Comparison of ENCODE assay signal across 26 cellular contexts in the genomic region with DNA sequence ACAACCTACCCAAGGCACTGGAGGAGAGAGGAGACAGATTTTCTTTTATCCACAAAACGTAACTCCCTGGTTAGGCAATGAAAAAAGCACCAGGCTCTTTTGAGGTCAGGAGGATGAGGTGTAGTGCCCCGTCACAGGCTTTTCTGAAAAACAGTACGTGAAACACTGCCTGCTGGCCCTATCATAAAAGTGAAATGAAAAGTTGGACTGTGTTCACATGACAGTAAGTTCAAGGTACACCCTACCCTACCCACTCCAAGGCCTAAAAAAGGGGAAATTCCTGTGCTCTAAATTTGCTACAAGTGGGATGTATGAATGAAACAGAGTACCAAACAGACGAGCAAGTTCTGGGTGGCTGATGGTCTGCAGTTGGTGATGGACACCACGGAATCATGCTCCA. TPM values are rescaled to one million over a fixed set of nuclear protein-coding genes. Genes with fewer than 3 reads are reported as not detected.
A peak's percentile ranks its signal among the peaks of the same experiment; 100 is the strongest.
DNase-seq lines count a peak whose midpoint lies in the region; ATAC-seq, FAIRE-seq and TF ChIP-seq lines count a peak whose summit lies in the region.
"Had no signal": no experiment of that assay in that cellular context is flagged by ENCODE, and none has a peak within 500 bp of the region (broad histone marks: within the 10 kb centered on the region; RNA-seq: fewer than 3 reads in every experiment).

No MANE protein-coding gene starts in this region.

- BruUV-seq in HepG2 (replicated peaks; lab: Mats Ljungman, UMichigan) = no TSS peak

- H3K27ac Mint-ChIP-seq in activated CD8-positive, alpha-beta T cell treated with anti-CD3 and anti-CD28 coated beads, Interleukin-2, amount 10 ng/mL, durations not matched to agents 7 days and 5 days = no peak overlapping the region
- H3K27ac Mint-ChIP-seq: CD14-positive monocyte; CD4-positive, alpha-beta T cell; CD8-positive, alpha-beta memory T cell; H9 had no signal

- no peak overlapping the region for H2AFZ ChIP-seq in HepG2 (ENCODE audit: low read length)
- H2AFZ ChIP-seq: GM23248 had no signal

- DNase-seq in HepG2 (ENCODE audit: low spot score) (no peak), right lobe of liver (no peak), bronchial epithelial cell (ENCODE audit: low read depth) (no peak), mucosa of descending colon (no peak), small intestine (peak; percentile 40), COLO668 (lab: John Stamatoyannopoulos, UW; ENCODE audit: unreplicated experiment) (no peak)
- no peak for DNase-seq in activated CD8-positive, alpha-beta T cell treated with anti-CD3 and anti-CD28 coated beads, Interleukin-2, amount 10 ng/mL, durations not matched to agents 7 days and 5 days
- DNase-seq: ACHN; AML-193; BE2C; Calu3; CD4-positive, alpha-beta T cell; CD8-positive, alpha-beta memory T cell; DMS53; DMS79 treated with DMSO at 0.1 percent for 48 hours; GF-D8; GM23248; H9 had no signal

- H3K36me3 Mint-ChIP-seq in activated CD8-positive, alpha-beta T cell treated with anti-CD3 and anti-CD28 coated beads, Interleukin-2, amount 10 ng/mL, durations not matched to agents 7 days and 5 days (ENCODE audit: low read depth) = no peaks in the 10 kb centered on the region
- H3K36me3 Mint-ChIP-seq: CD14-positive monocyte; CD8-positive, alpha-beta memory T cell had no signal

- H3K36me3 ChIP-seq in HepG2 (replicated peaks in 1 of 2; ENCODE audit: control insufficient read depth in 1 of 2, insufficient read depth in 2 of 2, low read length in 2 of 2) = no peaks in the 10 kb centered on the region
- no peaks in the 10 kb centered on the region for H3K36me3 ChIP-seq in right lobe of liver
- H3K36me3 ChIP-seq in bronchial epithelial cell (ENCODE audit: control insufficient read depth, insufficient read depth, low read length) = no peaks in the 10 kb centered on the region
- no peaks in the 10 kb centered on the region for H3K36me3 ChIP-seq in mucosa of descending colon (ENCODE audit: low read depth)
- no peaks in the 10 kb centered on the region for H3K36me3 ChIP-seq in small intestine (ENCODE audit: control insufficient read depth in 2 of 2, insufficient read depth in 2 of 2, low read length in 2 of 2)
- H3K36me3 ChIP-seq: BE2C; BLaER1 treated with 17β-estradiol and CSF1 and Interleukin-3, amounts not matched to agents 10 nM and 100 nM had no signal

- no peaks in the 10 kb centered on the region for H3K79me2 ChIP-seq in HepG2 (ENCODE audit: insufficient read depth, low read length)

- H3K4me1 ChIP-seq in HepG2 (ENCODE audit: insufficient read depth, low read length) = peaks cover 9% of the 10 kb centered on the region
- H3K4me1 ChIP-seq in right lobe of liver = peaks cover 0 to under 1% (median 0%) of the 10 kb centered on the region in 4 donors
- H3K4me1 ChIP-seq in mucosa of descending colon (ENCODE audit: low read depth) = peaks cover 1% of the 10 kb centered on the region
- H3K4me1 ChIP-seq in small intestine (ENCODE audit: control insufficient read depth in 2 of 2, insufficient read depth in 1 of 2, low read depth in 1 of 2, low read length in 1 of 2) = peaks cover 0 to 4% of the 10 kb centered on the region in 2 donors
- H3K4me1 ChIP-seq: A549, BE2C had no signal

- H3K9me3 Mint-ChIP-seq in activated CD8-positive, alpha-beta T cell treated with anti-CD3 and anti-CD28 coated beads, Interleukin-2, amount 10 ng/mL, durations not matched to agents 7 days and 5 days (ENCODE audit: insufficient read depth) = no peaks in the 10 kb centered on the region
- H3K9me3 Mint-ChIP-seq: CD4-positive, alpha-beta T cell; CD8-positive, alpha-beta memory T cell; H9 had no signal

- ATAC-seq in HepG2 = no peak
- ATAC-seq in right lobe of liver = no peak
- peak; percentile 65 for ATAC-seq in mucosa of descending colon
- ATAC-seq in HG02840 (IDR thresholded peaks at IDR 0.05; ENCODE audit: low FRiP score, unreplicated experiment) = no peak
- no peak for ATAC-seq in activated CD8-positive, alpha-beta T cell treated with anti-CD3 and anti-CD28 coated beads, Interleukin-2, amount 10 ng/mL, durations not matched to agents 7 days and 5 days
- ATAC-seq: HCT116 had no signal

- in situ Hi-C loops in HepG2 (cut with HindIII; ENCODE audit: extremely low pct_ligation_motif_present, low pct_unique_long_range_greater_than_20kb) = no loop called here

- intact Hi-C loops in HepG2 (cut with micrococcal nuclease; ENCODE audit: unreplicated experiment) (no loop called here), right lobe of liver (cut with DNase I) (no loop called here), mucosa of descending colon (cut with DNase I, micrococcal nuclease) (no loop called here)

- TF ChIP-seq EP300 in HepG2 (IDR thresholded peaks at IDR 0.05; ENCODE audit: low read depth in 2 of 2, low read length in 2 of 2) = no peak
- TF ChIP-seq EP300 in HepG2 (CRISPR knock-in tag; IDR thresholded peaks at IDR 0.05; ENCODE audit: borderline replicate concordance) = no peak

- no peak overlapping the region for H3K9ac ChIP-seq in HepG2 (ENCODE audit: insufficient read depth, low read depth, low read length)
- H3K9ac ChIP-seq: BLaER1 treated with 17β-estradiol and CSF1 and Interleukin-3, amounts not matched to agents 10 nM and 100 nM; GM23248 had no signal

- H3K27me3 ChIP-seq in HepG2 (ENCODE audit: control insufficient read depth in 1 of 2, insufficient read depth in 2 of 2, low read length in 2 of 2) (peaks cover 0 to 11% of the 10 kb centered on the region in 2 experiments; a peak in 2 of 5 replicates), right lobe of liver (no peaks in the 10 kb centered on the region), bronchial epithelial cell (ENCODE audit: control insufficient read depth, insufficient read depth, low read length) (no peaks in the 10 kb centered on the region), small intestine (ENCODE audit: control insufficient read depth in 2 of 2, insufficient read depth in 2 of 2, low read length in 2 of 2) (no peaks in the 10 kb centered on the region)
- H3K27me3 ChIP-seq: BE2C; BLaER1 treated with 17β-estradiol and CSF1 and Interleukin-3, amounts not matched to agents 10 nM and 100 nM had no signal

- H3K4me2 ChIP-seq in HepG2 (ENCODE audit: low read depth, low read length) = peak overlapping the region; percentile 15; the same call in 1 of the 2 replicates
- H3K4me2 ChIP-seq: A549; BLaER1 treated with 17β-estradiol and CSF1 and Interleukin-3, amounts not matched to agents 10 nM and 100 nM had no signal

- FAIRE-seq in HepG2 (lab: Jason Lieb, UNC) (no peak), bronchial epithelial cell (lab: Jason Lieb, UNC) (peak; percentile 55), small intestine (lab: Jason Lieb, UNC) (no peak)
- FAIRE-seq: A549, GM12892, GM19239 had no signal

- no peak overlapping the region for H3K4me3 Mint-ChIP-seq in activated CD8-positive, alpha-beta T cell treated with anti-CD3 and anti-CD28 coated beads, Interleukin-2, amount 10 ng/mL, durations not matched to agents 7 days and 5 days
- H3K4me3 Mint-ChIP-seq: CD14-positive monocyte; CD4-positive, alpha-beta T cell; CD8-positive, alpha-beta memory T cell; H9 had no signal

- no peaks in the 10 kb centered on the region for H4K20me1 ChIP-seq in HepG2 (ENCODE audit: insufficient read depth, low read length)
- H4K20me1 ChIP-seq: BLaER1 treated with 17β-estradiol and CSF1 and Interleukin-3, amounts not matched to agents 10 nM and 100 nM had no signal

- TF ChIP-seq POLR2A in HepG2 (IDR thresholded peaks at IDR 0.05; ENCODE audit: insufficient read depth in 1 of 2, low read depth in 2 of 2, low read length in 2 of 2) (no peak), right lobe of liver (IDR thresholded peaks at IDR 0.05) (no peak)

- CTCF ChIA-PET in HepG2 (lab: Yijun Ruan, JAX; ENCODE audit: low intra/inter-chr PET ratio, low total read pairs) = no interaction called here
- CTCF ChIA-PET in activated CD8-positive, alpha-beta T cell treated with anti-CD3 and anti-CD28 coated beads, Interleukin-2, amount 10 ng/mL, durations not matched to agents 7 days and 5 days (lab: Charles Lee) = interaction anchor here (1.1 to 3.0 kb wide), 3 partner anchors 16 to 141 kb away, joined by 4 to 20 read pairs (median 12); no protein-coding TSS in a partner anchor

- peaks cover 11% of the 10 kb centered on the region for H3K27me3 Mint-ChIP-seq in activated CD8-positive, alpha-beta T cell treated with anti-CD3 and anti-CD28 coated beads, Interleukin-2, amount 10 ng/mL, durations not matched to agents 7 days and 5 days (ENCODE audit: low read depth)

- no peak for TF ChIP-seq CTCF in HepG2 (CRISPR knock-in tag; IDR thresholded peaks at IDR 0.05)
- TF ChIP-seq CTCF in right lobe of liver (IDR thresholded peaks at IDR 0.05) = no peak
- no peak for TF ChIP-seq CTCF in bronchial epithelial cell (IDR thresholded peaks at IDR 0.05; ENCODE audit: insufficient read depth, low read length, severe bottlenecking)
- TF ChIP-seq CTCF in mucosa of descending colon (IDR thresholded peaks at IDR 0.05) = no peak

- peaks cover 14% of the 10 kb centered on the region for H3K4me1 Mint-ChIP-seq in activated CD8-positive, alpha-beta T cell treated with anti-CD3 and anti-CD28 coated beads, Interleukin-2, amount 10 ng/mL, durations not matched to agents 7 days and 5 days (ENCODE audit: low read depth)
- H3K4me1 Mint-ChIP-seq: CD8-positive, alpha-beta memory T cell had no signal

- POLR2A ChIA-PET in HepG2 (lab: Yijun Ruan, JAX) = no interaction called here
- POLR2A ChIA-PET in activated CD8-positive, alpha-beta T cell treated with anti-CD3 and anti-CD28 coated beads, Interleukin-2, amount 10 ng/mL, durations not matched to agents 7 days and 5 days (lab: Charles Lee) = interaction anchor here (0.5 kb wide), 1 partner anchor 1287 kb away, joined by 3 read pairs; no protein-coding TSS in a partner anchor

- H3K9me3 ChIP-seq in HepG2 (ENCODE audit: low read length) (no peaks in the 10 kb centered on the region), right lobe of liver (no peaks in the 10 kb centered on the region), mucosa of descending colon (no peaks in the 10 kb centered on the region), small intestine (ENCODE audit: control insufficient read depth, low read depth) (no peaks in the 10 kb centered on the region)
- H3K9me3 ChIP-seq: A549; BE2C; BLaER1 treated with 17β-estradiol and CSF1 and Interleukin-3, amounts not matched to agents 10 nM and 100 nM had no signal

- no peak overlapping the region for H3K4me3 ChIP-seq in HepG2 (replicated peaks in 1 of 3; ENCODE audit: insufficient read depth in 1 of 3, low read depth in 2 of 3, low read length in 3 of 3)
- H3K4me3 ChIP-seq in right lobe of liver = no peak overlapping the region
- no peak overlapping the region for H3K4me3 ChIP-seq in bronchial epithelial cell (ENCODE audit: low read depth, low read length)
- no peak overlapping the region for H3K4me3 ChIP-seq in mucosa of descending colon
- no peak overlapping the region for H3K4me3 ChIP-seq in small intestine (ENCODE audit: low read depth in 1 of 2, low read length in 2 of 2)
- H3K4me3 ChIP-seq: A549; BLaER1 treated with 17β-estradiol and CSF1 and Interleukin-3, amounts not matched to agents 10 nM and 100 nM; GM23248 had no signal

- H3K27ac ChIP-seq in HepG2 (ENCODE audit: extremely low read length, insufficient read depth, low read length) (no peak overlapping the region), right lobe of liver (no peak overlapping the region), small intestine (ENCODE audit: low read depth in 1 of 2, low read length in 1 of 2) (no peak overlapping the region)
- H3K27ac ChIP-seq: 22Rv1; A549; BLaER1 treated with 17β-estradiol and CSF1 and Interleukin-3, amounts not matched to agents 10 nM and 100 nM; GM23248 had no signal

- under 1% methylated on average over 5 of the region's 5 CpGs for WGBS in HepG2 (ENCODE audit: low lambda C conversion rate)
- 60% methylated on average over 4 of the region's 5 CpGs for WGBS in right lobe of liver (ENCODE audit: insufficient coverage, low coverage, low lambda C conversion rate, missing lambda C conversion rate)
- 37 to 70% (median 54%) methylated on average over 5 of the region's 5 CpGs for WGBS in small intestine, 3 donors

- no peak for TF ChIP-seq RAD21 in HepG2 (CRISPR knock-in tag; IDR thresholded peaks at IDR 0.05)

RNA-seq across cellular contexts. Expression of a gene that starts 17.7 kb away (rescaled TPM):
- 15.4 and 22.6 TPM in 2 replicates for total RNA-seq in HepG2 (2016; rRNA removed; fragmentation: Illumina TruSeq; extraction: Trizol)
- 6.1 and 12.0 TPM in 2 replicates for total RNA-seq in HepG2 (2016; cell fraction: cytosol; rRNA removed; fragmentation: Illumina TruSeq; extraction: Trizol; ENCODE audit: low read depth)
- total RNA-seq in HepG2 (2016; cell fraction: insoluble cytoplasmic fraction; rRNA removed; fragmentation: Illumina TruSeq; extraction: Trizol) = 15.9 and 18.2 TPM in 2 replicates
- total RNA-seq in HepG2 (2016; cell fraction: membrane; rRNA removed; fragmentation: Illumina TruSeq; extraction: Trizol) = 15.5 and 19.7 TPM in 2 replicates
- total RNA-seq in HepG2 (2016; cell fraction: nucleus; rRNA removed; fragmentation: Illumina TruSeq; extraction: Trizol) = 7.0 and 10.0 TPM in 2 replicates
- 16.2 and 20.0 TPM in 2 replicates for polyA plus RNA-seq in HepG2 (2011; rRNA removed)
- 17.5 and 21.3 TPM in 2 replicates for polyA plus RNA-seq in HepG2 (2011; cell fraction: cytosol; rRNA removed)
- polyA plus RNA-seq in HepG2 (2011; cell fraction: nucleus; rRNA removed) = 8.2 and 8.9 TPM in 2 replicates
- polyA plus RNA-seq in HepG2 (2012) = 18.4 and 25.6 TPM in 2 replicates
- 19.9 and 23.2 TPM in 2 replicates for polyA plus RNA-seq in HepG2 (2016; cell fraction: cytosol; fragmentation: Illumina TruSeq; extraction: Trizol; ENCODE audit: low read depth)
- 28.6 and 32.5 TPM in 2 replicates for polyA plus RNA-seq in HepG2 (2016; cell fraction: insoluble cytoplasmic fraction; fragmentation: Illumina TruSeq; extraction: Trizol; ENCODE audit: low read depth)
- polyA plus RNA-seq in HepG2 (2016; cell fraction: membrane; fragmentation: Illumina TruSeq; extraction: Trizol; ENCODE audit: low read depth) = 19.7 and 21.5 TPM in 2 replicates
- 15.4 and 23.3 TPM in 2 replicates for polyA plus RNA-seq in HepG2 (2016; cell fraction: nucleus; fragmentation: Illumina TruSeq; extraction: Trizol; ENCODE audit: insufficient read depth, low read depth)
- polyA minus RNA-seq in HepG2 (2011; rRNA and poly(A)+ RNA removed; ENCODE audit: low replicate concordance) = 8.2 and 17.7 TPM in 2 replicates
- 16.6 and 18.6 TPM in 2 replicates for polyA minus RNA-seq in HepG2 (2011; cell fraction: cytosol; rRNA and poly(A)+ RNA removed)
- 5.4 and 7.6 TPM in 2 replicates for polyA minus RNA-seq in HepG2 (2011; cell fraction: nucleus; rRNA and poly(A)+ RNA removed)
- total RNA-seq in right lobe of liver = 1 to 10 TPM; 3.2 to 8.1 (median 5.4) TPM
- 10.0 and 14.0 TPM in 2 replicates for total RNA-seq in bronchial epithelial cell
- total RNA-seq in mucosa of descending colon = 10 to 100 TPM; 30.7 to 40.9 (median 37.6) TPM
- 10 to 100 TPM in 2 of 3 donors, 1 to 10 TPM in 1; 6.0 to 28.6 (median 24.8) TPM for polyA plus RNA-seq in small intestine
- total RNA-seq in activated CD8-positive, alpha-beta T cell treated with anti-CD3 and anti-CD28 coated beads, Interleukin-2, amount 10 ng/mL, durations not matched to agents 7 days and 5 days = 1 to 10 TPM in 1 of 2 experiments, under 1 TPM in 1; 0.73 to 1.1 TPM

RNA-seq across cellular contexts. Expression of a gene that starts 52.5 kb away (rescaled TPM):
- total RNA-seq in HepG2 (2016; rRNA removed; fragmentation: Illumina TruSeq; extraction: Trizol) (36.8 and 45.9 TPM in 2 replicates), right lobe of liver (10 to 100 TPM; 14.9 to 24.4 (median 19.8) TPM), bronchial epithelial cell (56.3 and 58.9 TPM in 2 replicates), mucosa of descending colon (10 to 100 TPM; 45.9 to 61.2 (median 50.4) TPM)
- total RNA-seq in HepG2 (2016; cell fraction: cytosol; rRNA removed; fragmentation: Illumina TruSeq; extraction: Trizol; ENCODE audit: low read depth) = 17.9 and 21.2 TPM in 2 replicates
- 36.6 and 50.6 TPM in 2 replicates for total RNA-seq in HepG2 (2016; cell fraction: insoluble cytoplasmic fraction; rRNA removed; fragmentation: Illumina TruSeq; extraction: Trizol)
- 30.5 and 36.5 TPM in 2 replicates for total RNA-seq in HepG2 (2016; cell fraction: membrane; rRNA removed; fragmentation: Illumina TruSeq; extraction: Trizol)
- 27.4 and 31.1 TPM in 2 replicates for total RNA-seq in HepG2 (2016; cell fraction: nucleus; rRNA removed; fragmentation: Illumina TruSeq; extraction: Trizol)
- polyA plus RNA-seq in HepG2 (2011; rRNA removed) (22.6 and 27.5 TPM in 2 replicates), small intestine (10 to 100 TPM; 27.2 to 51.0 (median 40.3) TPM)
- polyA plus RNA-seq in HepG2 (2011; cell fraction: cytosol; rRNA removed) = 12.5 and 16.4 TPM in 2 replicates
- 8.6 and 11.4 TPM in 2 replicates for polyA plus RNA-seq in HepG2 (2011; cell fraction: nucleus; rRNA removed)
- 19.6 and 29.6 TPM in 2 replicates for polyA plus RNA-seq in HepG2 (2012)
- 3.8 and 5.1 TPM in 2 replicates for polyA plus RNA-seq in HepG2 (2016; cell fraction: cytosol; fragmentation: Illumina TruSeq; extraction: Trizol; ENCODE audit: low read depth)
- 41.1 and 41.2 TPM in 2 replicates for polyA plus RNA-seq in HepG2 (2016; cell fraction: insoluble cytoplasmic fraction; fragmentation: Illumina TruSeq; extraction: Trizol; ENCODE audit: low read depth)
- polyA plus RNA-seq in HepG2 (2016; cell fraction: membrane; fragmentation: Illumina TruSeq; extraction: Trizol; ENCODE audit: low read depth) = 11.6 and 13.1 TPM in 2 replicates
- 35.6 and 37.0 TPM in 2 replicates for polyA plus RNA-seq in HepG2 (2016; cell fraction: nucleus; fragmentation: Illumina TruSeq; extraction: Trizol; ENCODE audit: insufficient read depth, low read depth)
- polyA minus RNA-seq in HepG2 (2011; rRNA and poly(A)+ RNA removed; ENCODE audit: low replicate concordance) = 9.2 and 13.7 TPM in 2 replicates
- 16.5 and 19.2 TPM in 2 replicates for polyA minus RNA-seq in HepG2 (2011; cell fraction: cytosol; rRNA and poly(A)+ RNA removed)
- polyA minus RNA-seq in HepG2 (2011; cell fraction: nucleus; rRNA and poly(A)+ RNA removed) = 36.2 and 39.9 TPM in 2 replicates
- total RNA-seq in activated CD8-positive, alpha-beta T cell treated with anti-CD3 and anti-CD28 coated beads, Interleukin-2, amount 10 ng/mL, durations not matched to agents 7 days and 5 days = 10 to 100 TPM; 26.3 to 27.2 TPM
